Comparison of ENCODE assay signal across 11 cellular contexts in genomic region chr3:167728176-167728575, GRCh38. TPM values are rescaled to one million over a fixed set of nuclear protein-coding genes. Genes with fewer than 3 reads are reported as not detected.
A peak's percentile ranks its signal among the peaks of the same experiment; 100 is the strongest.
DNase-seq lines count a peak whose midpoint lies in the region; ATAC-seq lines count a peak whose summit lies in the region.
"Had no signal": no experiment of that assay in that cellular context is flagged by ENCODE, and none has a peak within 500 bp of the region (broad histone marks: within the 10 kb centered on the region; RNA-seq: fewer than 3 reads in every experiment).

No MANE protein-coding gene starts in this region.

- no peaks in the 10 kb centered on the region for H3K27me3 Mint-ChIP-seq in CD8-positive, alpha-beta memory T cell
- no peaks in the 10 kb centered on the region for H3K27me3 Mint-ChIP-seq in effector memory CD8-positive, alpha-beta T cell
- H3K27me3 Mint-ChIP-seq in CD4-positive, alpha-beta memory T cell: no peaks in the 10 kb centered on the region

- no peak for ATAC-seq in effector memory CD8-positive, alpha-beta T cell (replicated peaks)
- ATAC-seq in HG02885 (IDR thresholded peaks at IDR 0.05; ENCODE audit: poor library complexity, unreplicated experiment): no peak
- no peak for ATAC-seq in HG02973 (IDR thresholded peaks at IDR 0.05; ENCODE audit: unreplicated experiment)

- no peak overlapping the region for H3K4me3 ChIP-seq in CD8-positive, alpha-beta memory T cell (ENCODE audit: low read length)
- no peak overlapping the region for H3K4me3 ChIP-seq in CD4-positive, alpha-beta memory T cell (ENCODE audit: low read length in 2 of 2)
- H3K4me3 ChIP-seq: upper lobe of left lung had no signal

- H3K9me3 ChIP-seq in CD8-positive, alpha-beta memory T cell (ENCODE audit: low read length): no peaks in the 10 kb centered on the region
- no peaks in the 10 kb centered on the region for H3K9me3 ChIP-seq in CD4-positive, alpha-beta memory T cell (ENCODE audit: control insufficient read depth in 1 of 2, low read length in 2 of 2)
- H3K9me3 ChIP-seq: upper lobe of left lung had no signal

- DNase-seq in CD8-positive, alpha-beta memory T cell: no peak
- peak; percentile 60 for DNase-seq in NCI-H226
- no peak for DNase-seq in effector memory CD8-positive, alpha-beta T cell
- DNase-seq in non-pigmented ciliary epithelial cell (ENCODE audit: low read depth): peak; percentile 48
- DNase-seq in NCI-H774 (lab: John Stamatoyannopoulos, UW): no peak
- no peak for DNase-seq in CD4-positive, alpha-beta memory T cell
- DNase-seq: DMS79, NCI-H2029, upper lobe of left lung had no signal

- CTCF ChIA-PET in CD8-positive, alpha-beta memory T cell (lab: Charles Lee): no interaction called here
- CTCF ChIA-PET in CD4-positive, alpha-beta memory T cell (lab: Charles Lee; ENCODE audit: partially characterized antibody): interaction anchor here (2.9 kb wide), 1 partner anchor 12 kb away, joined by 7 read pairs; no protein-coding TSS in a partner anchor

- H3K4me3 Mint-ChIP-seq in CD8-positive, alpha-beta memory T cell: no peak overlapping the region
- H3K4me3 Mint-ChIP-seq in effector memory CD8-positive, alpha-beta T cell: no peak overlapping the region
- H3K4me3 Mint-ChIP-seq in CD4-positive, alpha-beta memory T cell: no peak overlapping the region

- H3K27me3 ChIP-seq in CD8-positive, alpha-beta memory T cell (ENCODE audit: insufficient read depth, low read length, poor library complexity, severe bottlenecking): no peaks in the 10 kb centered on the region
- H3K27me3 ChIP-seq in CD4-positive, alpha-beta memory T cell (ENCODE audit: insufficient read depth, low read length): no peaks in the 10 kb centered on the region
- H3K27me3 ChIP-seq: upper lobe of left lung had no signal

- peaks cover 48 to 73% (median 67%) of the 10 kb centered on the region in 3 donors for H3K4me1 Mint-ChIP-seq in CD8-positive, alpha-beta memory T cell
- peaks cover 32 to 63% of the 10 kb centered on the region in 2 donors for H3K4me1 Mint-ChIP-seq in effector memory CD8-positive, alpha-beta T cell (ENCODE audit: low read depth in 2 of 2)
- peaks cover 51 to 64% (median 57%) of the 10 kb centered on the region in 4 donors for H3K4me1 Mint-ChIP-seq in CD4-positive, alpha-beta memory T cell

- peak overlapping the region in 2 of 8 donors; percentile 14 to 24 for H3K27ac Mint-ChIP-seq in CD8-positive, alpha-beta memory T cell
- H3K27ac Mint-ChIP-seq in effector memory CD8-positive, alpha-beta T cell: peak overlapping the region; percentile 41 to 61
- peak overlapping the region in 1 of 7 donors; percentile 9 for H3K27ac Mint-ChIP-seq in CD4-positive, alpha-beta memory T cell

- intact Hi-C loops in CD4-positive, alpha-beta memory T cell (cut with micrococcal nuclease): no loop called here

- H3K27ac ChIP-seq in CD8-positive, alpha-beta memory T cell (ENCODE audit: low read depth, low read length): peak overlapping the region; percentile 38
- H3K27ac ChIP-seq in CD4-positive, alpha-beta memory T cell (ENCODE audit: low read depth, low read length): no peak overlapping the region
- H3K27ac ChIP-seq: upper lobe of left lung had no signal

- POLR2A ChIA-PET in CD8-positive, alpha-beta memory T cell (lab: Charles Lee): no interaction called here
- POLR2A ChIA-PET in CD4-positive, alpha-beta memory T cell (lab: Charles Lee; ENCODE audit: partially characterized antibody): no interaction called here

- H3K9me3 Mint-ChIP-seq in CD8-positive, alpha-beta memory T cell: no peaks in the 10 kb centered on the region
- no peaks in the 10 kb centered on the region for H3K9me3 Mint-ChIP-seq in effector memory CD8-positive, alpha-beta T cell
- no peaks in the 10 kb centered on the region for H3K9me3 Mint-ChIP-seq in CD4-positive, alpha-beta memory T cell

- H3K36me3 ChIP-seq in CD8-positive, alpha-beta memory T cell (ENCODE audit: insufficient read depth, low read length): no peaks in the 10 kb centered on the region
- H3K36me3 ChIP-seq in CD4-positive, alpha-beta memory T cell (ENCODE audit: insufficient read depth, low read length): peaks cover 6% of the 10 kb centered on the region

- peaks cover 0 to 24% (median 2%) of the 10 kb centered on the region in 3 donors for H3K36me3 Mint-ChIP-seq in CD8-positive, alpha-beta memory T cell
- H3K36me3 Mint-ChIP-seq in effector memory CD8-positive, alpha-beta T cell (ENCODE audit: insufficient read depth): peaks cover 6% of the 10 kb centered on the region
- peaks cover 5 to 28% of the 10 kb centered on the region in 2 donors for H3K36me3 Mint-ChIP-seq in CD4-positive, alpha-beta memory T cell

- H3K4me1 ChIP-seq in CD8-positive, alpha-beta memory T cell (ENCODE audit: insufficient read depth, low read length): peaks cover 68% of the 10 kb centered on the region
- peaks cover 93% of the 10 kb centered on the region for H3K4me1 ChIP-seq in CD4-positive, alpha-beta memory T cell (ENCODE audit: insufficient read depth, low read length)

RNA-seq across cellular contexts. Expression of gene PDCD10, which starts 6.5 kb away (rescaled TPM):
- total RNA-seq in CD8-positive, alpha-beta memory T cell: 10 to 100 TPM; 78.7 to 81.3 TPM
- polyA plus RNA-seq in CD8-positive, alpha-beta memory T cell: 95.1 TPM
- 10 to 100 TPM; 43.8 to 50.0 TPM for total RNA-seq in CD4-positive, alpha-beta memory T cell
- 100 to 1,000 TPM; 105 to 133 TPM for polyA plus RNA-seq in CD4-positive, alpha-beta memory T cell

RNA-seq across cellular contexts. Expression of gene SERPINI1, which starts 7.3 kb away (rescaled TPM):
- total RNA-seq in CD8-positive, alpha-beta memory T cell: 1 to 10 TPM; 1.7 to 1.9 TPM
- polyA plus RNA-seq in CD8-positive, alpha-beta memory T cell: 13.7 TPM
- 1 to 10 TPM; 4.3 to 4.9 TPM for total RNA-seq in CD4-positive, alpha-beta memory T cell
- 10 to 100 TPM; 14.7 to 16.9 TPM for polyA plus RNA-seq in CD4-positive, alpha-beta memory T cell

Comparison
In these comparisons a context has a peak if more than half of its experiments do, and no peak if none do; other contexts are left out.
1. DNase-seq: peak in NCI-H226 (single experiment) and non-pigmented ciliary epithelial cell (single experiment); none in CD8-positive, alpha-beta memory T cell (0 of 5), effector memory CD8-positive, alpha-beta T cell (0 of 3), NCI-H774 (single experiment) and CD4-positive, alpha-beta memory T cell (0 of 5).